In the genomic region with DNA sequence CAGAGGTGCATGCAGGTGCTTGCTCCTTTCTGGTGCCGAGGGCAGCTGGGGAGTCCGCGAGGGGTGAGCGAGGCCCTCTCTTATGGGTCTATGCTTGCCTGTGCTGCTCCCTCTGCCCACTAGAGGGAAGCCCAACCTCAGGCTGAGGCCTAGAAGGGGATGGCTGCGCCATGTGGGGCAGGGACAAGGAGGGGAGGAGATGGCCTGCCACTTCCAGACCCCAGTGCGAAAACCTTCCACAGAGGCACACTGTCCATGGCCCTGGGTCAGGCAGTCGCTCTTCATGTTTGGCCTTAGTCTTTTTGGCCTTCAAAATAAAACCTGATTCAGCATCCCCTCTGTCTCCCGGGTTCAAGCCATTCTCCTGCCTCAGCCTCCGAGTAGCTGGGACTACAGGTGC, we compare ENCODE assay signal across 1 cellular context.
TF ChIP-seq lines count a peak whose summit lies in the region.

No MANE protein-coding gene starts in this region.

TF ChIP-seq in H1, 55 proteins besides CTCF, POLR2A, EP300 and RAD21 (continued from another document):
- TF ChIP-seq MAX (IDR thresholded peaks at IDR 0.05) (peak; percentile 73), SIN3A (conservative IDR thresholded peaks at IDR 0.05 in 1 of 2, IDR thresholded peaks at IDR 0.05 in 1 of 2; ENCODE audit: low read depth in 1 of 2, low read length in 2 of 2) (peak in 1 of 2 experiments; percentile 29; a peak in 1 of 4 replicates), YY1 (IDR thresholded peaks at IDR 0.05; ENCODE audit: low read depth, low read length) (peak; percentile 38; the same call in 1 of the 2 replicates), HDAC6 (IDR thresholded peaks at IDR 0.05; ENCODE audit: low read depth, low read length) (no peak), SP4 (IDR thresholded peaks at IDR 0.05; ENCODE audit: low read length) (no peak), SIRT6 (IDR thresholded peaks at IDR 0.05; ENCODE audit: low read length) (no peak)
